Comparison of ENCODE assay signal across 9 cellular contexts in the genomic region with DNA sequence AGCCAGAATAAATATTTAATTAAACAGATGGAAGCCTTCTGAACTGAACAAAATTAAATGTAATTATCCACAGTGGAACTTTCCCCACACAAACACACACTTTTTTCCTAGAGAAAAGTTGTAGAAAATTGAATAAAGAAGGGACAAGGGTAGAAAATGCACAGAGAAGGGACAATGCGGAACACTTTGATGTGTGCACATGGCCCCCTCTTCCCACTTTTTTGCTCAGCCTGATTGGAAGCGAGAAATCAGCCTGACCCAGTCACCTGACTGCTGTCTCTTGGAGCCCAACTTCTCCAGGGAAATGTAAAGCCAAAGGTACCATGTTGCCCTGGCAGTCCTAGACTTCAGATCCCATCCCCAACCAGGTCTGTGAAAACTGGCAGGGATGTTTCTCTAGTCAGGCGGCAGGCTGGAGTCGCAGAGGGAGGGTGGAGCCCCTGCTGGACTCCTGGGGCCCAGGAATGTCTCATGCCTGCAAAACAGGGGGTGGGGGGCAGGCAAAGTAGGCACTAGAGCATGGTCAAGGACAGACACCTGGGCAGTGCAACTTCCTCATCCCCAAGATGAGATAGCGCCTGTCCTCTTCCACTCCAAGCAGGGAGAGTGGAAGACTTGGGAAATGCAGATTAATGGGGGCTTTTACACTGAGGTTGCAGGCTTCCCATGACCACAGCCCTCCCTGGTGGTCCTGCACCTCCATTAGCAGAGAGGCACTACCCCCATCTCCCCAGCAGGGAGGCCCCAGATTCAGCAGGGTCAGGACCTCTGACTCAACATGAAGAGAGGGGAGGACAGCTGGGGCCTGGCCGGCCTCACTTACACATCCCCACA. TPM values are rescaled to one million over a fixed set of nuclear protein-coding genes. Genes with fewer than 3 reads are reported as not detected.
A peak's percentile ranks its signal among the peaks of the same experiment; 100 is the strongest.
DNase-seq lines count a peak whose midpoint lies in the region; ATAC-seq and TF ChIP-seq lines count a peak whose summit lies in the region.
"Had no signal": no experiment of that assay in that cellular context is flagged by ENCODE, and none has a peak within 500 bp of the region (broad histone marks: within the 10 kb centered on the region; RNA-seq: fewer than 3 reads in every experiment).

No MANE protein-coding gene starts in this region.

- H3K27ac ChIP-seq in HUES6 (ENCODE audit: low read depth, low read length) (peak overlapping the region; percentile 6; the same call in 1 of the 2 replicates), lower lobe of right lung (peak overlapping the region; percentile 93), upper lobe of left lung (peak overlapping the region; percentile 93 to 99 (median 96))
- H3K27ac ChIP-seq: epithelial cell of prostate had no signal

- H3K9me3 ChIP-seq in HUES6 (ENCODE audit: control insufficient read depth, insufficient read depth, low read depth, low read length): no peaks in the 10 kb centered on the region
- no peaks in the 10 kb centered on the region for H3K9me3 ChIP-seq in lower lobe of right lung
- no peaks in the 10 kb centered on the region for H3K9me3 ChIP-seq in upper lobe of left lung

- no peak for TF ChIP-seq EP300 in upper lobe of left lung (IDR thresholded peaks at IDR 0.05)

- TF ChIP-seq CTCF in brain (conservative IDR thresholded peaks at IDR 0.05) (no peak), lower lobe of right lung (IDR thresholded peaks at IDR 0.05) (no peak), upper lobe of left lung (IDR thresholded peaks at IDR 0.05) (peak in 3 of 6 experiments; percentile 24 to 36 (median 29))

- H3K4me1 Mint-ChIP-seq in brain: peaks cover 56% of the 10 kb centered on the region

- peak overlapping the region; percentile 88 for H3K4me3 ChIP-seq in HUES6 (ENCODE audit: low read depth, low read length)
- peak overlapping the region; percentile 89 for H3K4me3 ChIP-seq in lower lobe of right lung
- peak overlapping the region in 3 of 4 donors; percentile 81 to 91 (median 90) for H3K4me3 ChIP-seq in upper lobe of left lung

- peak overlapping the region; percentile 41 for H3K9ac ChIP-seq in HUES6 (ENCODE audit: low read length)

- H3K4me3 Mint-ChIP-seq in brain: peak overlapping the region; percentile 87 to 92 (median 88)

- peak in 1 of 4 donors; percentile 4 for TF ChIP-seq POLR2A in upper lobe of left lung (IDR thresholded peaks at IDR 0.05)

- H3K27ac Mint-ChIP-seq in brain: peak overlapping the region; percentile 91 to 95 (median 94)

- 63 to 69% methylated on average over 3 to 6 of the region's 6 CpGs for WGBS in upper lobe of left lung, 2 donors

- peaks cover 22% of the 10 kb centered on the region for H3K36me3 Mint-ChIP-seq in brain

- H3K9me3 Mint-ChIP-seq in brain: peaks cover 0 to 4% (median 0%) of the 10 kb centered on the region in 5 experiments

- no peaks in the 10 kb centered on the region for H3K27me3 Mint-ChIP-seq in brain

- DNase-seq in A172 (ENCODE audit: low spot score) (peak; percentile 64), lower lobe of right lung (no peak), upper lobe of left lung (peak in 1 of 2 donors; percentile 49), HUDEP-2 (lab: John Stamatoyannopoulos, UW; ENCODE audit: unreplicated experiment in 76 of 76) (no peak)

- H3K36me3 ChIP-seq in HUES6 (ENCODE audit: control insufficient read depth, insufficient read depth, low read length): peaks cover 23% of the 10 kb centered on the region
- peaks cover 24% of the 10 kb centered on the region for H3K36me3 ChIP-seq in lower lobe of right lung
- peaks cover 21 to 24% (median 23%) of the 10 kb centered on the region in 4 donors for H3K36me3 ChIP-seq in upper lobe of left lung

- intact Hi-C loops in lower lobe of right lung (cut with DNase I): no loop called here

- ATAC-seq in lower lobe of right lung: peak in 1 of 2 donors; percentile 0
- no peak for ATAC-seq in upper lobe of left lung (ENCODE audit: low FRiP score in 2 of 2)
- no peak for ATAC-seq in GM21619 (IDR thresholded peaks at IDR 0.05; ENCODE audit: unreplicated experiment)
- no peak for ATAC-seq in GM21390 (IDR thresholded peaks at IDR 0.05; ENCODE audit: unreplicated experiment)

- H3K27me3 ChIP-seq in HUES6 (ENCODE audit: control insufficient read depth, insufficient read depth, low read length): no peaks in the 10 kb centered on the region
- H3K27me3 ChIP-seq in lower lobe of right lung (ENCODE audit: low read depth): no peaks in the 10 kb centered on the region
- no peaks in the 10 kb centered on the region for H3K27me3 ChIP-seq in upper lobe of left lung

- H3K4me1 ChIP-seq in HUES6 (ENCODE audit: control insufficient read depth, insufficient read depth, low read length): peaks cover 45% of the 10 kb centered on the region
- H3K4me1 ChIP-seq in lower lobe of right lung: peaks cover 69% of the 10 kb centered on the region
- H3K4me1 ChIP-seq in upper lobe of left lung: peaks cover 42 to 75% (median 55%) of the 10 kb centered on the region in 4 donors

RNA-seq across cellular contexts. Expression of gene CERS2, which starts 2.8 kb away (rescaled TPM):
- 376 and 393 TPM in 2 replicates for total RNA-seq in A172 (2014; rRNA removed; shearing (Covaris generic))
- 362 TPM for polyA plus RNA-seq in brain (ENCODE audit: insufficient read depth, low read depth, low replicate concordance)
- total RNA-seq in lower lobe of right lung (297 TPM), upper lobe of left lung (100 to 1,000 TPM in 5 of 6 donors, 10 to 100 TPM in 1; 93.2 to 322 (median 204) TPM)

RNA-seq across cellular contexts. Expression of gene ANXA9, which starts 10.3 kb away (rescaled TPM):
- 18.2 and 20.6 TPM in 2 replicates for total RNA-seq in A172 (2014; rRNA removed; shearing (Covaris generic))
- polyA plus RNA-seq in brain (ENCODE audit: insufficient read depth, low read depth, low replicate concordance): 2.4 TPM
- 0.68 TPM for total RNA-seq in lower lobe of right lung
- total RNA-seq in upper lobe of left lung: 1 to 10 TPM in 4 of 6 donors, under 1 TPM in 1, not detected in 1; 0.67 to 5.2 (median 1.2) TPM

RNA-seq across cellular contexts. Expression of gene MINDY1, which starts 34.9 kb away (rescaled TPM):
- total RNA-seq in A172 (2014; rRNA removed; shearing (Covaris generic)): 9.3 and 10.6 TPM in 2 replicates
- 58.6 TPM for polyA plus RNA-seq in brain (ENCODE audit: insufficient read depth, low read depth, low replicate concordance)
- 27.8 TPM for total RNA-seq in lower lobe of right lung
- total RNA-seq in upper lobe of left lung: 10 to 100 TPM; 14.5 to 34.3 (median 26.9) TPM

RNA-seq across cellular contexts. Expression of gene PRUNE1, which starts 36.4 kb away (rescaled TPM):
- 18.8 and 19.0 TPM in 2 replicates for total RNA-seq in A172 (2014; rRNA removed; shearing (Covaris generic))
- 46.6 TPM for polyA plus RNA-seq in brain (ENCODE audit: insufficient read depth, low read depth, low replicate concordance)
- total RNA-seq in lower lobe of right lung: 21.4 TPM
- 10 to 100 TPM; 16.3 to 28.3 (median 21.2) TPM for total RNA-seq in upper lobe of left lung

RNA-seq across cellular contexts. Expression of gene SETDB1, which starts 45.6 kb away (rescaled TPM):
- total RNA-seq in A172 (2014; rRNA removed; shearing (Covaris generic)): 55.4 and 56.8 TPM in 2 replicates
- 46.6 TPM for polyA plus RNA-seq in brain (ENCODE audit: insufficient read depth, low read depth, low replicate concordance)
- total RNA-seq in lower lobe of right lung (47.5 TPM), upper lobe of left lung (10 to 100 TPM; 26.8 to 88.0 (median 40.3) TPM)

Comparison
In these comparisons a context has a peak if more than half of its experiments do, and no peak if none do; other contexts are left out.
1. H3K27ac ChIP-seq: peak in every context shown above with its lines; median percentile 96 in upper lobe of left lung; 93 in lower lobe of right lung; 6 in HUES6.